ENCODE assay signal across 16 cellular contexts in the genomic region with DNA sequence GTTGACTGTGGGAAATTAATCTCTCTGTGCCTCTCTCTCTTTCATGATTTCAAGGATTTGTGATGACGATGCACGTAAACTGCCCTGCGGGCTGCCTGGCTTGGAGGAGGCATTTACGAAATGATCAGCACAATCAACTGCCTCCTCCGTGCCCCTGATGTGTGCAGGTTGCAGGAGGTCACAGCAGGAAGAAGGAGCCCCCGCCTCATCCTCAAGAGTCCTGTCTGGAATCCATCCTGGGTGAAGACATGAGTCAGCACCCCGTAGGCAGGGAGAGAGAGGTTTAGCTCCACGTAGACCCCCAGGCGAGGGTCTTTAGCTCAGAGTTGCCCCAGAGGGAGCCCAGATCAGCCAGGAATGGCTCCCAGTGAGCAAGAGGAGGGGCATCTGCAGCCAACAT. TPM values are rescaled to one million over a fixed set of nuclear protein-coding genes. Genes with fewer than 3 reads are reported as not detected.
DNase-seq lines count a peak whose midpoint lies in the region; ATAC-seq and TF ChIP-seq lines count a peak whose summit lies in the region.
"Had no signal": no experiment of that assay in that cellular context is flagged by ENCODE, and none has a peak within 500 bp of the region (broad histone marks: within the 10 kb centered on the region; RNA-seq: fewer than 3 reads in every experiment).

No MANE protein-coding gene starts in this region.

- H3K79me2 ChIP-seq in H9 (ENCODE audit: insufficient read depth, low read length), result no peaks in the 10 kb centered on the region

- no peak overlapping the region for H3K23ac ChIP-seq in H9 (ENCODE audit: insufficient read length, low read depth, low read length)

- peaks cover 3% of the 10 kb centered on the region for H3K23me2 ChIP-seq in H9 (ENCODE audit: insufficient read length, low read depth, low read length, poor library complexity, severe bottlenecking)

- intact Hi-C loops in posterior vena cava (cut with DNase I), result no loop called here

- H3K9ac ChIP-seq in H9 (ENCODE audit: extremely low read depth, insufficient read length, low read length), result no peak overlapping the region
- H3K9ac ChIP-seq in endodermal cell (ENCODE audit: extremely low read depth, low read length, poor library complexity, severe bottlenecking), result no peak overlapping the region

- H2AFZ ChIP-seq in H9 (ENCODE audit: low read length), result no peak overlapping the region

- H3K9me3 Mint-ChIP-seq in H9, result peaks cover 0 to under 1% of the 10 kb centered on the region in 2 experiments; a peak in 1 of 5 replicates
- H3K9me3 Mint-ChIP-seq in endodermal cell, result peaks cover under 1% of the 10 kb centered on the region
- H3K9me3 Mint-ChIP-seq: CD8-positive, alpha-beta T cell had no signal

- H3K4me1 ChIP-seq in H9 (ENCODE audit: insufficient read depth, low read length) (peaks cover 4% of the 10 kb centered on the region; the same call in 1 of the 2 replicates), endodermal cell (ENCODE audit: control insufficient read depth, insufficient read depth, low read length) (no peaks in the 10 kb centered on the region)
- H3K4me1 ChIP-seq: BE2C had no signal

- H3K18ac ChIP-seq in H9 (ENCODE audit: insufficient read length, low read depth, low read length), result no peak overlapping the region

- H3K56ac ChIP-seq in H9 (ENCODE audit: insufficient read length, low read depth, low read length), result no peak overlapping the region

- H3K9me3 ChIP-seq in H9 (ENCODE audit: control insufficient read depth, low read depth, low read length) (no peaks in the 10 kb centered on the region), endodermal cell (ENCODE audit: control insufficient read depth, low read length) (no peaks in the 10 kb centered on the region)
- H3K9me3 ChIP-seq: BE2C had no signal

- H2AK5ac ChIP-seq in H9 (ENCODE audit: insufficient read length, low read length), result no peak overlapping the region

- no peak overlapping the region for H3K14ac ChIP-seq in H9 (ENCODE audit: insufficient read depth, low read length)

- no peak overlapping the region for H2BK12ac ChIP-seq in H9 (ENCODE audit: insufficient read length, low read depth, low read length)

- ATAC-seq in GM18861 (IDR thresholded peaks at IDR 0.05; ENCODE audit: unreplicated experiment) (no peak), GM21381 (IDR thresholded peaks at IDR 0.05; ENCODE audit: unreplicated experiment) (no peak)
- ATAC-seq: CD8-positive, alpha-beta T cell; HCT116 had no signal

- H3K4me3 ChIP-seq in endodermal cell (ENCODE audit: low read length), result no peak overlapping the region

- no peak overlapping the region for H2BK15ac ChIP-seq in H9 (ENCODE audit: low read depth, low read length)

- H3K79me1 ChIP-seq in H9 (ENCODE audit: insufficient read depth, low read depth, low read length, poor library complexity, severe bottlenecking), result no peaks in the 10 kb centered on the region

- no peak overlapping the region for H3K27ac ChIP-seq in H9 (ENCODE audit: insufficient read length, low read depth, low read length)
- H3K27ac ChIP-seq in endodermal cell (ENCODE audit: low read depth, low read length), result no peak overlapping the region
- H3K27ac ChIP-seq: C4-2B had no signal

- no peak overlapping the region for H3K4me2 ChIP-seq in H9 (ENCODE audit: insufficient read depth, insufficient read length, low read length)

- no peak overlapping the region for H2BK5ac ChIP-seq in H9 (ENCODE audit: insufficient read length, low read length)

- H3K27ac Mint-ChIP-seq in H9 (no peak overlapping the region), endodermal cell (no peak overlapping the region)
- H3K27ac Mint-ChIP-seq: CD8-positive, alpha-beta T cell had no signal

- no peaks in the 10 kb centered on the region for H4K20me1 ChIP-seq in H9 (ENCODE audit: control insufficient read depth, insufficient read depth, insufficient read length)

- no peak overlapping the region for H3T11ph ChIP-seq in H9 (ENCODE audit: low read length)

- H4K8ac ChIP-seq in H9 (replicated peaks; ENCODE audit: insufficient read length, low read depth, low read length), result no peak overlapping the region

- WGBS in H9 (ENCODE audit: extremely low coverage, insufficient read length, low lambda C conversion rate), result no CpG with 5 or more reads among the region's 9 CpGs
- 88 to 100% methylated on average over 3 to 9 of the region's 9 CpGs for WGBS in endodermal cell (ENCODE audit: insufficient coverage in 1 of 2, insufficient read length in 1 of 2), 2 experiments

- H3K4ac ChIP-seq in H9 (ENCODE audit: low read depth, low read length), result no peak overlapping the region

- H2BK20ac ChIP-seq in H9 (ENCODE audit: low read depth, low read length, poor library complexity, severe bottlenecking), result no peak overlapping the region

- H3K4me3 Mint-ChIP-seq in H9 (no peak overlapping the region), endodermal cell (no peak overlapping the region)
- H3K4me3 Mint-ChIP-seq: CD8-positive, alpha-beta T cell had no signal

- no peak overlapping the region for H4K91ac ChIP-seq in H9 (ENCODE audit: insufficient read length, low read depth, low read length)

- TF ChIP-seq CTCF in H9 (conservative IDR thresholded peaks at IDR 0.05), result no peak
- no peak for TF ChIP-seq CTCF in endodermal cell (conservative IDR thresholded peaks at IDR 0.05)

- peaks cover 11 to 12% of the 10 kb centered on the region in 2 experiments for H3K4me1 Mint-ChIP-seq in H9
- H3K4me1 Mint-ChIP-seq in endodermal cell, result peaks cover 2% of the 10 kb centered on the region

- no peak overlapping the region for H2BK120ac ChIP-seq in H9 (ENCODE audit: low read depth, low read length, poor library complexity, severe bottlenecking)

- H3K36me3 Mint-ChIP-seq in H9 (ENCODE audit: insufficient read depth in 1 of 3, low read depth in 3 of 3) (no peaks in the 10 kb centered on the region), endodermal cell (ENCODE audit: low read depth) (no peaks in the 10 kb centered on the region)
- H3K36me3 Mint-ChIP-seq: CD8-positive, alpha-beta T cell had no signal

- no peaks in the 10 kb centered on the region for H3K27me3 ChIP-seq in H9 (ENCODE audit: insufficient read depth, low read length)
- no peaks in the 10 kb centered on the region for H3K27me3 ChIP-seq in endodermal cell (ENCODE audit: control insufficient read depth, insufficient read depth, low read length, poor library complexity, severe bottlenecking)
- H3K27me3 ChIP-seq: BE2C had no signal

- no peaks in the 10 kb centered on the region for H3K36me3 ChIP-seq in endodermal cell (ENCODE audit: control insufficient read depth, insufficient read depth, low read length)
- H3K36me3 ChIP-seq: BE2C had no signal

- H3K27me3 Mint-ChIP-seq in H9 (ENCODE audit: low read depth), result peaks cover 5% of the 10 kb centered on the region
- H3K27me3 Mint-ChIP-seq in endodermal cell (ENCODE audit: insufficient read depth), result peaks cover 5% of the 10 kb centered on the region

- peak; percentile 15 for DNase-seq in H9
- peak; percentile 8 for DNase-seq in RPMI8226
- DNase-seq in islet precursor cell, result peak; percentile 47
- DNase-seq in posterior vena cava (ENCODE audit: low spot score), result peak; percentile 47
- no peak for DNase-seq in endodermal cell
- DNase-seq: BE2C, COR-L47, DND-41, GDM1 had no signal

- no peak overlapping the region for H4K5ac ChIP-seq in H9 (ENCODE audit: insufficient read length, low read depth, low read length)

RNA-seq across cellular contexts. Expression of a gene that starts 17.1 kb away (rescaled TPM):
- total RNA-seq in H9 (2021), result not detected in 2 replicates
- total RNA-seq in posterior vena cava, result not detected
- not detected for total RNA-seq in endodermal cell
- not detected for polyA plus RNA-seq in endodermal cell (2013, experiment 1 of 2)
- not detected for polyA plus RNA-seq in endodermal cell (2013, experiment 2 of 2)
- total RNA-seq: CD8-positive, alpha-beta T cell; H4 had no signal
- polyA plus RNA-seq: AG04450 had no signal
